22 cellular contexts compared by ENCODE assay signal in the genomic region with DNA sequence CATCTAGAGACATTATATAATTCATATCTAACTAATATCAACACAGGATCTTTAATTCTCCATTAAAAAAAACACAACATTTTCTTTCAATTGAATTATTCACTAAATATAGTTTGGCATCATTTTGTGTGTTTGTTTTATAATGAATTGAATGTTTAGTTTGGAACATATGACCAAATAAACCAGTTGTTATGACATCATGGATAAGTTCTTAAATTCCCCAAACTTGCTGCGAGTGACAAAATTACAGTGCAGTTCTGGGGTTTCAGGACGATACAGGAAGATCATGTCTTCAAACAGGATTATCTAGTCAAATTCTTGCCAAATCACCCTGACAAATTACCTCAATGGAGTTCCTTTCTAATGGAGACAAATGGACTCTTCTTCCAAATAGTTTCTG.
"Had no signal": no experiment of that assay in that cellular context is flagged by ENCODE, and none has a peak within 500 bp of the region (broad histone marks: within the 10 kb centered on the region; RNA-seq: fewer than 3 reads in every experiment).

No MANE protein-coding gene starts in this region.

- H3K27ac Mint-ChIP-seq: IgD-negative memory B cell had no signal

- H3K27ac ChIP-seq: KMS-11, SJSA1, SK-N-MC had no signal

- H3K4me1 ChIP-seq: SJSA1 had no signal

- DNase-seq: Kasumi-1, MM.1S, NCI-H1092 treated with DMSO at 0.1 percent for 48 hours, NCI-H1436, NCI-H187, NCI-H2029, NCI-H2081 treated with DMSO at 0.1 percent for 48 hours, NCI-H2171, NCI-H226, NCI-H446, NCI-H510A, NCI-H524 treated with DMSO at 0.1 percent for 48 hours, NCI-H69, Right ventricle myocardium superior, RPMI8226, SIG-M5 had no signal

- H3K9me3 Mint-ChIP-seq: IgD-negative memory B cell had no signal

- ATAC-seq: K562 had no signal

- H3K9ac ChIP-seq: KMS-11 had no signal

- H3K36me3 Mint-ChIP-seq: IgD-negative memory B cell had no signal

- H3K4me1 Mint-ChIP-seq: IgD-negative memory B cell had no signal

- H3K4me2 ChIP-seq: KMS-11 had no signal

- H3K4me3 Mint-ChIP-seq: IgD-negative memory B cell had no signal

- H3K36me3 ChIP-seq: SJSA1 had no signal

- FAIRE-seq: K562, RCC 7860 had no signal

- H3K27me3 ChIP-seq: SJSA1 had no signal

- H3K4me3 ChIP-seq: K562, SJSA1, SK-N-MC had no signal

- H3K27me3 Mint-ChIP-seq: IgD-negative memory B cell had no signal

- H3K9me3 ChIP-seq: SJSA1 had no signal
